ENCODE assay signal across 9 cellular contexts in genomic region chr17:67386965-67387551, GRCh38. TPM values are rescaled to one million over a fixed set of nuclear protein-coding genes. Genes with fewer than 3 reads are reported as not detected.
DNase-seq lines count a peak whose midpoint lies in the region; ATAC-seq and TF ChIP-seq lines count a peak whose summit lies in the region.
"Had no signal": no experiment of that assay in that cellular context is flagged by ENCODE, and none has a peak within 500 bp of the region (broad histone marks: within the 10 kb centered on the region; RNA-seq: fewer than 3 reads in every experiment).

No MANE protein-coding gene starts in this region.

- ATAC-seq in Panc1 (peak; percentile 68), left cardiac atrium (peak in 1 of 2 donors; percentile 57), GM21515 (IDR thresholded peaks at IDR 0.05; ENCODE audit: unreplicated experiment) (no peak)

- DNase-seq in Panc1 (ENCODE audit: low read depth, low spot score) (no peak), left cardiac atrium (peak; percentile 49), tibial artery (no peak)
- peak; percentile 56 for DNase-seq in activated T-helper 9 cell treated with anti-CD3 and anti-CD28 coated beads, Interleukin-2, amount 50 U/mL, for 16 hours (ENCODE audit: low read depth)
- DNase-seq in stimulated activated CD4-positive, alpha-beta T cell treated with anti-CD3 and anti-CD28 coated beads, Interleukin-12 subunit alpha, Interleukin-12 subunit beta, amount 100 ng/mL, for 48 hours (ENCODE audit: low read depth in 2 of 3, low spot score in 1 of 3), result peak; percentile 53 to 70 (median 69)

- H3K4me1 ChIP-seq in HEK293 (ENCODE audit: control insufficient read depth, insufficient read depth, low read length), result peaks cover 11% of the 10 kb centered on the region
- H3K4me1 ChIP-seq in Panc1 (ENCODE audit: control insufficient read depth, insufficient read depth, low read length), result peaks cover 41% of the 10 kb centered on the region
- H3K4me1 ChIP-seq in tibial artery, result peaks cover 0 to 13% (median 4%) of the 10 kb centered on the region in 4 donors

- H3K9me3 ChIP-seq in HEK293 (ENCODE audit: control insufficient read depth, insufficient read depth, low read depth, low read length) (no peaks in the 10 kb centered on the region), Panc1 (ENCODE audit: control insufficient read depth, insufficient read depth, low read depth, low read length) (no peaks in the 10 kb centered on the region), tibial artery (no peaks in the 10 kb centered on the region)

- H3K27ac ChIP-seq in C4-2B, result no peak overlapping the region
- no peak overlapping the region for H3K27ac ChIP-seq in HEK293 (ENCODE audit: extremely low read depth, low read depth, low read length)
- H3K27ac ChIP-seq in Panc1 (ENCODE audit: low read length), result peak overlapping the region; percentile 62
- H3K27ac ChIP-seq in tibial artery, result no peak overlapping the region
- H3K27ac ChIP-seq: skin epidermis had no signal

- H3K4me3 ChIP-seq in HEK293 (ENCODE audit: low read depth, low read length) (no peak overlapping the region), Panc1 (ENCODE audit: low read depth in 2 of 2, low read length in 2 of 2) (no peak overlapping the region), tibial artery (no peak overlapping the region)
- H3K4me3 ChIP-seq: skin epidermis had no signal

- intact Hi-C loops in Panc1 (cut with micrococcal nuclease; ENCODE audit: unreplicated experiment) (loop anchor here (2.0 kb wide), 1 partner anchor 88 kb away; no protein-coding TSS in a partner anchor), left cardiac atrium (cut with DNase I) (no loop called here), tibial artery (cut with DNase I; ENCODE audit: low total_unique reads) (no loop called here)

- H3K27me3 ChIP-seq in Panc1 (ENCODE audit: control insufficient read depth, insufficient read depth, low read length), result no peaks in the 10 kb centered on the region
- H3K27me3 ChIP-seq in tibial artery, result no peaks in the 10 kb centered on the region

- no peaks in the 10 kb centered on the region for H3K36me3 ChIP-seq in HEK293 (ENCODE audit: control insufficient read depth in 2 of 2, insufficient read depth in 1 of 2, low read length in 2 of 2)
- no peaks in the 10 kb centered on the region for H3K36me3 ChIP-seq in Panc1 (ENCODE audit: control insufficient read depth, insufficient read depth, low read length)
- H3K36me3 ChIP-seq in tibial artery, result no peaks in the 10 kb centered on the region

- POLR2A ChIA-PET in HEK293 (lab: Yijun Ruan, JAX), result no interaction called here
- POLR2A ChIA-PET in Panc1 (lab: Charles Lee), result no interaction called here

- CTCF ChIA-PET in HEK293 (lab: Yijun Ruan, JAX) (interaction anchor here (0.5 to 6.7 kb wide), 49 partner anchors 8 to 779 kb away, joined by 3 to 68 read pairs (median 4); partner anchors contain the start of gene PITPNC1), Panc1 (lab: Charles Lee) (interaction anchor here (2.8 kb wide), 1 partner anchor 88 kb away, joined by 15 read pairs; no protein-coding TSS in a partner anchor)

- BruUV-seq in Panc1 (replicated peaks; lab: Mats Ljungman, UMichigan), result TSS peak; percentile 34

- in situ Hi-C loops in Panc1 (cut with HindIII; ENCODE audit: low pct_unique_long_range_greater_than_20kb, low sequenced_read_pairs), result no loop called here

- TF ChIP-seq CTCF in C4-2B (conservative IDR thresholded peaks at IDR 0.05), result peak; percentile 91
- TF ChIP-seq CTCF in HEK293 (tag by site-specific recombination; IDR thresholded peaks at IDR 0.05), result peak; percentile 63
- peak; percentile 90 for TF ChIP-seq CTCF in Panc1 (IDR thresholded peaks at IDR 0.05)
- TF ChIP-seq CTCF in tibial artery (IDR thresholded peaks at IDR 0.05), result peak in 1 of 2 experiments; percentile 33

TF ChIP-seq in HEK293, 187 proteins besides CTCF, POLR2A, EP300 and RAD21:
- TF ChIP-seq PRDM4 (tag by site-specific recombination; IDR thresholded peaks at IDR 0.05), result no peak
- TF ChIP-seq ZNF248 (tag by site-specific recombination; IDR thresholded peaks at IDR 0.05), result no peak
- 0 out of 2 replicates have a peak, but pooled peaks have one; percentile 15 for TF ChIP-seq OVOL3 (tag by site-specific recombination; IDR thresholded peaks at IDR 0.05)
- TF ChIP-seq FEZF1 (tag by site-specific recombination; IDR thresholded peaks at IDR 0.05), result 0 out of 2 replicates have a peak, but pooled peaks have one; percentile 29
- peak; percentile 54 for TF ChIP-seq ZNF654 (tag by site-specific recombination; IDR thresholded peaks at IDR 0.05; ENCODE audit: low read depth)
- no peak for TF ChIP-seq ZNF335 (tag by site-specific recombination; conservative IDR thresholded peaks at IDR 0.05)
- no peak for TF ChIP-seq ZNF398 (tag by site-specific recombination; IDR thresholded peaks at IDR 0.05)
- TF ChIP-seq ZNF350 (tag by site-specific recombination; IDR thresholded peaks at IDR 0.05), result no peak
- TF ChIP-seq ZBTB48 (tag by site-specific recombination; IDR thresholded peaks at IDR 0.05), result no peak
TF ChIP-seq in HEK293: peak in this region for 3.

RNA-seq across cellular contexts. Expression of gene PITPNC1, which starts 10.0 kb away (rescaled TPM):
- total RNA-seq in Panc1 (2021; ENCODE audit: unreplicated experiment), result 20.8 TPM
- polyA plus RNA-seq in Panc1 (2012; ENCODE audit: insufficient read length), result 25.2 TPM
- 10 to 100 TPM; 26.2 to 33.7 TPM for total RNA-seq in left cardiac atrium

RNA-seq across cellular contexts. Expression of gene PSMD12, which starts 20.7 kb away (rescaled TPM):
- 50.2 TPM for total RNA-seq in Panc1 (2021; ENCODE audit: unreplicated experiment)
- polyA plus RNA-seq in Panc1 (2012; ENCODE audit: insufficient read length), result 83.4 TPM
- total RNA-seq in left cardiac atrium, result 10 to 100 TPM; 40.9 to 58.6 TPM

Comparison
In these comparisons a context has a peak if more than half of its experiments do, and no peak if none do; other contexts are left out.
1. DNase-seq: peak in activated T-helper 9 cell treated with anti-CD3 and anti-CD28 coated beads, Interleukin-2, amount 50 U/mL, for 16 hours (single experiment), left cardiac atrium (single experiment) and stimulated activated CD4-positive, alpha-beta T cell treated with anti-CD3 and anti-CD28 coated beads, Interleukin-12 subunit alpha, Interleukin-12 subunit beta, amount 100 ng/mL, for 48 hours (3 of 3); none in Panc1 (single experiment) and tibial artery (0 of 2).